Comparison of ENCODE assay signal across 16 cellular contexts in the genomic region with DNA sequence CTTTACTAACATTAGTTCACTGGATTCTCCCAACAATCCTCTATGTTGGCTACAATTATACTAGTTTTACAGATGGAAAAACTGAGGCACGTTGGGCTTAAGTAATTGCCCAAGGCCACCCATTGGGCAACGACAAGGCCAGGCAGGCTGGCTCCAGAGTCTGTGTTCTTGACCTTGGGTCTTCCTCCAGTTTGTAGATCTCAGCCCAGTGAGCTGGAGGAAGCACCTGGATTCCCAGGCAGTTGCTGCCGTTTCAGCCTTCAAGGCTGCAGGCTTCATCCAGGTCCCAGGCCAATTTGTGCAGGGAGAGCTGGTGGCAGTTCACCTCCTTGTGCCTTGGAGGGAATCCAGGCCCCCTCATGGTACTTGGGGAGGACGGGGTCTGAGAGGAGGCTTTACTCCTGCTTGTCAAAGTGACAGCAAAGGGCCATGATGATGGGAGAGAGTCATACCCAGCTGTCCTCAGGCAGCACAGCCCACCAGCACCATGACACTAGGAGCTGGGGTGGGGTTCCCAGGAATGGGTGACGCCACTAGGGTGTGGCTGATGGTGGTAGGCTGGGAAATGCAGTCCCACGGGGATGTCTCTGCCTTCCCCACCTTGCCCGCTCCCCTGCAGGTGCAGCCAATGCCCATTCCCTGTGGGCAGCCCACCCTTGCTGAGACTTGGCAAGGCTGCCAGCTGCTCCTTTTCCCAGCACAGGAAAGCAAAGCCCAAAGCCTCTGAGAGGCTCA. TPM values are rescaled to one million over a fixed set of nuclear protein-coding genes. Genes with fewer than 3 reads are reported as not detected.
DNase-seq lines count a peak whose midpoint lies in the region; ATAC-seq and TF ChIP-seq lines count a peak whose summit lies in the region.
"Had no signal": no experiment of that assay in that cellular context is flagged by ENCODE, and none has a peak within 500 bp of the region (broad histone marks: within the 10 kb centered on the region; RNA-seq: fewer than 3 reads in every experiment).

No MANE protein-coding gene starts in this region.

- CTCF ChIA-PET in RWPE1 (lab: Yijun Ruan, JAX) = interaction anchor here (0.5 to 6.5 kb wide), 7 partner anchors 20 to 212 kb away, joined by 3 to 46 read pairs (median 4); no protein-coding TSS in a partner anchor

- POLR2A ChIA-PET in RWPE1 (lab: Yijun Ruan, JAX; ENCODE audit: low non-redundant PET) = interaction anchor here (4.6 kb wide), 1 partner anchor 27 kb away, joined by 31 read pairs; a partner anchor contains a TSS

- DNase-seq in RWPE1 (ENCODE audit: low spot score) (peak; percentile 76), psoas muscle (peak in 1 of 2 donors; percentile 61), WERI-Rb-1 (no peak)
- DNase-seq: activated CD4-positive, alpha-beta T cell treated with anti-CD3 and anti-CD28 coated beads, Interleukin-2, amount 50 U/mL, for 4 hours; activated naive CD4-positive, alpha-beta T cell treated with anti-CD3 and anti-CD28 coated beads, Interleukin-2, amount 10 ng/mL, durations not matched to agents 7 days and 5 days; Caco-2; mesenchymal stem cell; nephron progenitor cell; stimulated activated naive CD8-positive, alpha-beta T cell treated with anti-CD3 and anti-CD28 coated beads, Interleukin-15, Interleukin-2, amounts not matched to agents 100 U/mL and 50 U/mL, for 24 hours had no signal

- H3K27ac ChIP-seq in C4-2B (peak overlapping the region; percentile 84), RWPE1 (peak overlapping the region; percentile 100), psoas muscle (peak overlapping the region; percentile 61), WERI-Rb-1 (no peak overlapping the region)

- H3K4me3 ChIP-seq in psoas muscle (no peak overlapping the region), WERI-Rb-1 (ENCODE audit: low read depth, low read length) (no peak overlapping the region)

- H3K27me3 Mint-ChIP-seq in stimulated activated memory B cell treated with anti-CD40 and anti-IgM and Interleukin-4, amounts not matched to agents 10 μg/mL and 1 μg/mL and 100 μg/mL, for 72 hours = peaks cover 48% of the 10 kb centered on the region

- H3K27me3 ChIP-seq in psoas muscle (ENCODE audit: insufficient read depth in 3 of 3, low read length in 2 of 3) (peaks cover 0 to 12% (median 0%) of the 10 kb centered on the region in 3 donors), WERI-Rb-1 (ENCODE audit: insufficient read depth, low read depth, severe bottlenecking) (no peaks in the 10 kb centered on the region)

- no peak overlapping the region for H3K27ac Mint-ChIP-seq in stimulated activated memory B cell treated with anti-CD40 and anti-IgM and Interleukin-4, amounts not matched to agents 10 μg/mL and 1 μg/mL and 100 μg/mL, for 72 hours
- H3K27ac Mint-ChIP-seq: activated naive CD4-positive, alpha-beta T cell treated with anti-CD3 and anti-CD28 coated beads, Interleukin-2, amount 10 ng/mL, durations not matched to agents 7 days and 5 days; nephron progenitor cell had no signal

- WGBS in psoas muscle, 3 donors = 17 to 36% (median 23%) methylated on average over 7 of the region's 7 CpGs

- intact Hi-C loops in psoas muscle (cut with DNase I) = no loop called here

- no peaks in the 10 kb centered on the region for H3K9me3 Mint-ChIP-seq in stimulated activated memory B cell treated with anti-CD40 and anti-IgM and Interleukin-4, amounts not matched to agents 10 μg/mL and 1 μg/mL and 100 μg/mL, for 72 hours
- H3K9me3 Mint-ChIP-seq: activated naive CD4-positive, alpha-beta T cell treated with anti-CD3 and anti-CD28 coated beads, Interleukin-2, amount 10 ng/mL, durations not matched to agents 7 days and 5 days; nephron progenitor cell had no signal

- ATAC-seq in esophagus mucosa = peak; percentile 48
- ATAC-seq in psoas muscle = peak in 1 of 4 donors; percentile 22
- no peak for ATAC-seq in GM21515 (IDR thresholded peaks at IDR 0.05; ENCODE audit: unreplicated experiment)
- ATAC-seq in activated CD4-positive, CD25-positive, alpha-beta regulatory T cell treated with anti-CD3 and anti-CD28 coated beads, Interleukin-2, amount 50 U/mL, for 24 hours = no peak
- ATAC-seq in stimulated activated memory B cell treated with anti-CD40 and anti-IgM and Interleukin-4, amounts not matched to agents 10 μg/mL and 1 μg/mL and 100 μg/mL, for 72 hours = no peak

- no peak overlapping the region for H3K4me3 Mint-ChIP-seq in stimulated activated memory B cell treated with anti-CD40 and anti-IgM and Interleukin-4, amounts not matched to agents 10 μg/mL and 1 μg/mL and 100 μg/mL, for 72 hours
- H3K4me3 Mint-ChIP-seq: activated naive CD4-positive, alpha-beta T cell treated with anti-CD3 and anti-CD28 coated beads, Interleukin-2, amount 10 ng/mL, durations not matched to agents 7 days and 5 days; nephron progenitor cell had no signal

- peaks cover 6% of the 10 kb centered on the region for H3K4me1 ChIP-seq in psoas muscle

- no peaks in the 10 kb centered on the region for H3K36me3 Mint-ChIP-seq in stimulated activated memory B cell treated with anti-CD40 and anti-IgM and Interleukin-4, amounts not matched to agents 10 μg/mL and 1 μg/mL and 100 μg/mL, for 72 hours
- H3K36me3 Mint-ChIP-seq: activated naive CD4-positive, alpha-beta T cell treated with anti-CD3 and anti-CD28 coated beads, Interleukin-2, amount 10 ng/mL, durations not matched to agents 7 days and 5 days had no signal

- no peaks in the 10 kb centered on the region for H3K36me3 ChIP-seq in psoas muscle (ENCODE audit: insufficient read depth in 1 of 2, low read depth in 1 of 2)
- H3K36me3 ChIP-seq in WERI-Rb-1 = no peaks in the 10 kb centered on the region

- TF ChIP-seq CTCF in C4-2B (conservative IDR thresholded peaks at IDR 0.05) (no peak), RWPE1 (conservative IDR thresholded peaks at IDR 0.05; ENCODE audit: low read depth) (no peak), psoas muscle (IDR thresholded peaks at IDR 0.05) (no peak), WERI-Rb-1 (IDR thresholded peaks at IDR 0.05; ENCODE audit: low read depth, low read length) (no peak)

- H3K9me3 ChIP-seq in psoas muscle = no peaks in the 10 kb centered on the region
- no peaks in the 10 kb centered on the region for H3K9me3 ChIP-seq in WERI-Rb-1 (ENCODE audit: severe bottlenecking)
- H3K9me3 ChIP-seq: Caco-2 had no signal

- H3K4me1 Mint-ChIP-seq in stimulated activated memory B cell treated with anti-CD40 and anti-IgM and Interleukin-4, amounts not matched to agents 10 μg/mL and 1 μg/mL and 100 μg/mL, for 72 hours = no peaks in the 10 kb centered on the region

RNA-seq across cellular contexts. Expression of a gene that starts 27.1 kb away (rescaled TPM):
- total RNA-seq in esophagus mucosa = 608 TPM
- 1 to 10 TPM; 1.2 to 6.7 (median 3.3) TPM for total RNA-seq in psoas muscle
- 1 to 10 TPM in 2 of 3 donors, under 1 TPM in 1; 0.32 to 2.7 (median 2.4) TPM for polyA plus RNA-seq in psoas muscle
- total RNA-seq: Caco-2, G401, HepG2 had no signal
- polyA plus RNA-seq: HepG2 had no signal

Comparison
In these comparisons a context has a peak if more than half of its experiments do, and no peak if none do; other contexts are left out.
1. RNA of a gene that starts 27.1 kb away (total RNA-seq): 608 TPM in esophagus mucosa (single experiment); 1.2 to 6.7 TPM in psoas muscle; every median in the first group is over 10 times any median in the second.